In the genomic region with DNA sequence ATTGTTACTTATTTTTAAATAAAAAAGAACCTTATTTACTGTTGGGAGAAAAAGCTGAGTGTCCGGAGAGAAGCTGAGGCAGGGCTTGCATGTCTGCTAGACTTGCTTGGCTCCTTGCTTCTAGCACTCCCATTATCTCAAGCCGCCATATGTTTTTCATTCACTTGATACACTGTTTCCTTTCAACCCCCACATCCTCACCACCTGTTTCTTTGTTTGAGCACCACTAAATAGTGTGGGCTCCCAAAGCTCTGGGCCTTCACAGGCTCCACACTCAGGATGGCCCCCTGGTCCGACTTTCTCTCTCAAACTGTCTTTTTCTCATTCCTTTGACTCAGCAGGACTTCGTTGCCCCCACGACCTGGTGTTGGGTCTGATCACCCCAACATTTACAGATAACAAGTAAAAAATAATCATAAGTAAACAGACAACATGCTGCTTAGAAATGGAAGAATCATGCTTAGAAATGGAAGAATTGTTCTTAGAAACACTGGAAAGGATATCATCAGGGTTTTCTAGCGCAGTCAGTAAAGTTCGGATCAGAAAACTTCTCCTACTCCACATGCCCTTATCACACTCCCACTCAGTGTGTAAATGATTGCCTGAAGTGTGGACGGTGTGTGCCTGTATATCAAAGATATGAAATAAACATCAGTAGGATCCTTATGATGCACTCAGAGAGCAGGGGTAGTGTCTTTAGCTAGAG, we compare ENCODE assay signal across 1 cellular context.
A peak's percentile ranks its signal among the peaks of the same experiment; 100 is the strongest.
TF ChIP-seq lines count a peak whose summit lies in the region.

No MANE protein-coding gene starts in this region.

TF ChIP-seq in K562, 482 proteins besides CTCF, POLR2A, EP300 and RAD21 (continued from another document and continues in another):
- TF ChIP-seq POLR2AphosphoS2 (IDR thresholded peaks at IDR 0.05; ENCODE audit: low read length) (no peak), ZNF764 (CRISPR knock-in tag; IDR thresholded peaks at IDR 0.05; ENCODE audit: low read depth) (no peak), RBM34 (IDR thresholded peaks at IDR 0.05; ENCODE audit: borderline replicate concordance, insufficient read depth, low read length) (no peak), ZNF766 (CRISPR knock-in tag; conservative IDR thresholded peaks at IDR 0.05) (no peak), BMI1 (IDR thresholded peaks at IDR 0.05; ENCODE audit: low read length) (no peak), EWSR1 (IDR thresholded peaks at IDR 0.05; ENCODE audit: borderline replicate concordance, low read depth, partially characterized antibody) (no peak), TOE1 (IDR thresholded peaks at IDR 0.05; ENCODE audit: borderline replicate concordance) (no peak), TOE1 (CRISPR knock-in tag; IDR thresholded peaks at IDR 0.05; ENCODE audit: borderline replicate concordance, low read depth) (no peak), ATF1 (CRISPR knock-in tag; IDR thresholded peaks at IDR 0.05) (no peak), ATF1 (tag; IDR thresholded peaks at IDR 0.05) (0 out of 2 replicates have a peak, but pooled peaks have one; percentile 8), ZNF174 (CRISPR knock-in tag; IDR thresholded peaks at IDR 0.05) (no peak), ETV5 (CRISPR knock-in tag; IDR thresholded peaks at IDR 0.05; ENCODE audit: low read depth) (no peak), KDM1A (IDR thresholded peaks at IDR 0.05) (peak in 1 of 2 experiments; percentile 63; a peak in 2 of 4 replicates), ZBTB40 (IDR thresholded peaks at IDR 0.05) (no peak), ZBTB40 (CRISPR knock-in tag; IDR thresholded peaks at IDR 0.05) (no peak), TRIM28 (IDR thresholded peaks at IDR 0.05) (no peak), POU5F1 (IDR thresholded peaks at IDR 0.05; ENCODE audit: borderline replicate concordance, low read depth, low read length, partially characterized antibody) (no peak), BHLHE40 (IDR thresholded peaks at IDR 0.05; ENCODE audit: low read length) (peak; percentile 30; the same call in 1 of the 2 replicates), BRF1 (IDR thresholded peaks at IDR 0.05; ENCODE audit: borderline replicate concordance, extremely low read depth, insufficient read length) (no peak), TEAD4 (IDR thresholded peaks at IDR 0.05; ENCODE audit: low read length) (peak; percentile 90), TEAD4 (CRISPR knock-in tag; IDR thresholded peaks at IDR 0.05; ENCODE audit: borderline replicate concordance) (no peak), TCFL5 (CRISPR knock-in tag; conservative IDR thresholded peaks at IDR 0.05) (no peak), ARHGAP35 (IDR thresholded peaks at IDR 0.05; ENCODE audit: partially characterized antibody) (no peak), KLF13 (tag; IDR thresholded peaks at IDR 0.05; ENCODE audit: borderline replicate concordance, low read depth) (no peak), ZNF146 (CRISPR knock-in tag; IDR thresholded peaks at IDR 0.05; ENCODE audit: unreplicated experiment) (no peak), POLR2AphosphoS5 (IDR thresholded peaks at IDR 0.05; ENCODE audit: control insufficient read depth, insufficient read depth, low read depth, low read length) (peak; percentile 63; the same call in 1 of the 2 replicates), PCBP2 (IDR thresholded peaks at IDR 0.05; ENCODE audit: low read depth, low read length, poor library complexity, severe bottlenecking) (no peak), FOXK1 (CRISPR knock-in tag; IDR thresholded peaks at IDR 0.05; ENCODE audit: borderline replicate concordance) (no peak), TSC22D4 (tag; IDR thresholded peaks at IDR 0.05) (no peak), SMAD3 (CRISPR knock-in tag; conservative IDR thresholded peaks at IDR 0.05) (no peak), PTBP1 (IDR thresholded peaks at IDR 0.05; ENCODE audit: low read depth, low read length) (no peak), POLR3G (IDR thresholded peaks at IDR 0.05; ENCODE audit: extremely low read depth, insufficient read length, insufficient replicate concordance) (no peak), FOXP1 (CRISPR knock-in tag; IDR thresholded peaks at IDR 0.05) (no peak), ZNF12 (CRISPR knock-in tag; IDR thresholded peaks at IDR 0.05) (no peak), TRIM25 (IDR thresholded peaks at IDR 0.05; ENCODE audit: borderline replicate concordance) (no peak), KLF10 (CRISPR knock-in tag; IDR thresholded peaks at IDR 0.05) (no peak), TCF7 (IDR thresholded peaks at IDR 0.05; ENCODE audit: borderline replicate concordance) (no peak), ZNF274 (IDR thresholded peaks at IDR 0.05; ENCODE audit: borderline replicate concordance, low read depth, low read length) (0 out of 2 replicates have a peak, but pooled peaks have one; percentile 41), ZKSCAN8 (CRISPR knock-in tag; IDR thresholded peaks at IDR 0.05) (no peak), CLOCK (CRISPR knock-in tag; IDR thresholded peaks at IDR 0.05; ENCODE audit: borderline replicate concordance) (no peak), ATF6 (CRISPR knock-in tag; IDR thresholded peaks at IDR 0.05) (no peak), CREB5 (CRISPR knock-in tag; IDR thresholded peaks at IDR 0.05) (no peak), DNMT1 (IDR thresholded peaks at IDR 0.05) (no peak)
- TF ChIP-seq, protein P1, sequence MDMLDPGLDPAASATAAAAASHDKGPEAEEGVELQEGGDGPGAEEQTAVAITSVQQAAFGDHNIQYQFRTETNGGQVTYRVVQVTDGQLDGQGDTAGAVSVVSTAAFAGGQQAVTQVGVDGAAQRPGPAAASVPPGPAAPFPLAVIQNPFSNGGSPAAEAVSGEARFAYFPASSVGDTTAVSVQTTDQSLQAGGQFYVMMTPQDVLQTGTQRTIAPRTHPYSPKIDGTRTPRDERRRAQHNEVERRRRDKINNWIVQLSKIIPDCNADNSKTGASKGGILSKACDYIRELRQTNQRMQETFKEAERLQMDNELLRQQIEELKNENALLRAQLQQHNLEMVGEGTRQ (CRISPR knock-in tag; IDR thresholded peaks at IDR 0.05): no peak
